ENCODE assay signal across 14 cellular contexts in the genomic region with DNA sequence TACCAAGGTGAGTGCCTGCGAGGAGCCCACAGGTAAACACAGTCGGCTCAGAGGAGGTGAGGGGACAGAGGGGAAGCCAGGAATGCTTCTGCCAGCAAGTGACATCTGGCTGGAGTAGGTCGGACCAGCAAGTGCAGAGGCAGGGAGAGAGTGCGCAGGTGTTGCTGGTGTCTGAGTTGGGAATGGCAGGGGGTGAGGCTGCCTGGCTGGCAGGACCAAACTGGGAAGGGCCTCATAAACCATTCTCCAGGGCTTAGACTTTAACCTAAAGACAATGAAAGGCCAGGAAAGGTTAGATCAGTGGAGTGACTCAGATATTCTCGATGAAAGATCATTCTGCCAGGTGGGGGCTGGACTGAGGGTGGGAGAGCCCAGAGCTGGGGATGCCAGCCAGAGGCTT.
DNase-seq lines count a peak whose midpoint lies in the region; ATAC-seq and TF ChIP-seq lines count a peak whose summit lies in the region.
"Had no signal": no experiment of that assay in that cellular context is flagged by ENCODE, and none has a peak within 500 bp of the region (broad histone marks: within the 10 kb centered on the region; RNA-seq: fewer than 3 reads in every experiment).

No MANE protein-coding gene starts in this region.

- intact Hi-C loops in naive thymus-derived CD4-positive, alpha-beta T cell (cut with micrococcal nuclease) = no loop called here
- intact Hi-C loops in lower leg skin (cut with DNase I; ENCODE audit: low total_unique reads) = no loop called here

- H3K4me1 ChIP-seq in RWPE2 (ENCODE audit: insufficient read depth, poor library complexity, severe bottlenecking) = peaks cover 58% of the 10 kb centered on the region
- H3K4me1 ChIP-seq in hepatocyte (ENCODE audit: insufficient read depth) = peaks cover 75% of the 10 kb centered on the region
- no peaks in the 10 kb centered on the region for H3K4me1 ChIP-seq in naive thymus-derived CD4-positive, alpha-beta T cell (ENCODE audit: control insufficient read depth in 2 of 2, insufficient read depth in 2 of 2, low read length in 2 of 2)

- peak; percentile 66 for ATAC-seq in RWPE2 (ENCODE audit: low read depth)
- no peak for ATAC-seq in stimulated activated naive B cell treated with anti-CD40 and anti-IgM and Interleukin-4, amounts not matched to agents 10 μg/mL and 1 μg/mL and 100 μg/mL, for 72 hours (replicated peaks)
- ATAC-seq in naive thymus-derived CD4-positive, alpha-beta T cell = no peak

- DNase-seq in activated CD4-positive, alpha-beta T cell treated with anti-CD3 and anti-CD28 coated beads, Interleukin-2, amount 10 ng/mL, durations not matched to agents 7 days and 5 days = no peak
- DNase-seq in activated CD4-positive, alpha-beta T cell treated with anti-CD3 and anti-CD28 coated beads for 48 hours = no peak
- DNase-seq in RWPE2 (ENCODE audit: low spot score) = no peak
- DNase-seq in hepatocyte (ENCODE audit: low spot score) = peak; percentile 63
- no peak for DNase-seq in stimulated activated naive B cell treated with anti-CD40 and anti-IgM and Interleukin-4, amounts not matched to agents 10 μg/mL and 1 μg/mL and 100 μg/mL, for 72 hours
- DNase-seq in naive thymus-derived CD4-positive, alpha-beta T cell = no peak
- DNase-seq in lower leg skin (ENCODE audit: low spot score in 2 of 2) = no peak
- no peak for DNase-seq in cortex of kidney (lab: John Stamatoyannopoulos, UW)
- DNase-seq: ACHN, IMR-90, NCI-H1105 treated with DMSO at 0.1 percent for 48 hours, NCI-H524 treated with DMSO at 0.1 percent for 48 hours, T1000 had no signal

- H3K4me1 Mint-ChIP-seq in activated CD4-positive, alpha-beta T cell treated with anti-CD3 and anti-CD28 coated beads, Interleukin-2, amount 10 ng/mL, durations not matched to agents 7 days and 5 days = peaks cover under 1% of the 10 kb centered on the region
- peaks cover 24 to 31% of the 10 kb centered on the region in 2 donors for H3K4me1 Mint-ChIP-seq in stimulated activated naive B cell treated with anti-CD40 and anti-IgM and Interleukin-4, amounts not matched to agents 10 μg/mL and 1 μg/mL and 100 μg/mL, for 72 hours
- peaks cover 0 to 20% (median 6%) of the 10 kb centered on the region in 7 donors for H3K4me1 Mint-ChIP-seq in naive thymus-derived CD4-positive, alpha-beta T cell

- no peak overlapping the region for H3K4me3 Mint-ChIP-seq in activated CD4-positive, alpha-beta T cell treated with anti-CD3 and anti-CD28 coated beads, Interleukin-2, amount 10 ng/mL, durations not matched to agents 7 days and 5 days
- no peak overlapping the region for H3K4me3 Mint-ChIP-seq in stimulated activated naive B cell treated with anti-CD40 and anti-IgM and Interleukin-4, amounts not matched to agents 10 μg/mL and 1 μg/mL and 100 μg/mL, for 72 hours
- H3K4me3 Mint-ChIP-seq in naive thymus-derived CD4-positive, alpha-beta T cell = no peak overlapping the region
- H3K4me3 Mint-ChIP-seq: activated naive CD8-positive, alpha-beta T cell had no signal

- no peaks in the 10 kb centered on the region for H3K9me2 ChIP-seq in hepatocyte (replicated peaks; ENCODE audit: insufficient read depth)

- H3K27ac ChIP-seq in RWPE2 (ENCODE audit: poor library complexity, severe bottlenecking) = peak overlapping the region; percentile 99
- peak overlapping the region; percentile 99 for H3K27ac ChIP-seq in hepatocyte
- no peak overlapping the region for H3K27ac ChIP-seq in naive thymus-derived CD4-positive, alpha-beta T cell (ENCODE audit: low read depth, low read length)

- POLR2A ChIA-PET in activated CD4-positive, alpha-beta T cell treated with anti-CD3 and anti-CD28 coated beads, Interleukin-2, amount 10 ng/mL, durations not matched to agents 7 days and 5 days (lab: Charles Lee) = no interaction called here
- POLR2A ChIA-PET in naive thymus-derived CD4-positive, alpha-beta T cell (lab: Charles Lee) = no interaction called here

- no peak overlapping the region for H2AFZ ChIP-seq in hepatocyte

- CTCF ChIA-PET in activated CD4-positive, alpha-beta T cell treated with anti-CD3 and anti-CD28 coated beads, Interleukin-2, amount 10 ng/mL, durations not matched to agents 7 days and 5 days (lab: Charles Lee) = no interaction called here
- CTCF ChIA-PET in naive thymus-derived CD4-positive, alpha-beta T cell (lab: Charles Lee) = no interaction called here

- no peaks in the 10 kb centered on the region for H4K20me1 ChIP-seq in hepatocyte (ENCODE audit: insufficient read depth, poor library complexity, severe bottlenecking)

- TF ChIP-seq POLR2A in lower leg skin (IDR thresholded peaks at IDR 0.05) = no peak

- H3K27me3 Mint-ChIP-seq in activated CD4-positive, alpha-beta T cell treated with anti-CD3 and anti-CD28 coated beads, Interleukin-2, amount 10 ng/mL, durations not matched to agents 7 days and 5 days = no peaks in the 10 kb centered on the region
- H3K27me3 Mint-ChIP-seq in stimulated activated naive B cell treated with anti-CD40 and anti-IgM and Interleukin-4, amounts not matched to agents 10 μg/mL and 1 μg/mL and 100 μg/mL, for 72 hours = no peaks in the 10 kb centered on the region
- no peaks in the 10 kb centered on the region for H3K27me3 Mint-ChIP-seq in naive thymus-derived CD4-positive, alpha-beta T cell
- H3K27me3 Mint-ChIP-seq: activated naive CD8-positive, alpha-beta T cell had no signal

- H3K4me2 ChIP-seq in hepatocyte = no peak overlapping the region

- peaks cover 17% of the 10 kb centered on the region for H3K36me3 ChIP-seq in RWPE2 (ENCODE audit: low read depth)
- no peaks in the 10 kb centered on the region for H3K36me3 ChIP-seq in hepatocyte (replicated peaks; ENCODE audit: insufficient read depth, low read depth)
- H3K36me3 ChIP-seq in naive thymus-derived CD4-positive, alpha-beta T cell (ENCODE audit: control insufficient read depth in 2 of 3, insufficient read depth in 3 of 3, low read length in 3 of 3) = peaks cover 0 to 5% (median 0%) of the 10 kb centered on the region in 3 experiments

- H3K27ac Mint-ChIP-seq in activated CD4-positive, alpha-beta T cell treated with anti-CD3 and anti-CD28 coated beads, Interleukin-2, amount 10 ng/mL, durations not matched to agents 7 days and 5 days = peak overlapping the region; percentile 21
- peak overlapping the region; percentile 63 for H3K27ac Mint-ChIP-seq in stimulated activated naive B cell treated with anti-CD40 and anti-IgM and Interleukin-4, amounts not matched to agents 10 μg/mL and 1 μg/mL and 100 μg/mL, for 72 hours
- no peak overlapping the region for H3K27ac Mint-ChIP-seq in naive thymus-derived CD4-positive, alpha-beta T cell
- H3K27ac Mint-ChIP-seq: activated naive CD8-positive, alpha-beta T cell had no signal

- H3K9me3 Mint-ChIP-seq in activated CD4-positive, alpha-beta T cell treated with anti-CD3 and anti-CD28 coated beads, Interleukin-2, amount 10 ng/mL, durations not matched to agents 7 days and 5 days = no peaks in the 10 kb centered on the region
- H3K9me3 Mint-ChIP-seq in stimulated activated naive B cell treated with anti-CD40 and anti-IgM and Interleukin-4, amounts not matched to agents 10 μg/mL and 1 μg/mL and 100 μg/mL, for 72 hours = no peaks in the 10 kb centered on the region
- no peaks in the 10 kb centered on the region for H3K9me3 Mint-ChIP-seq in naive thymus-derived CD4-positive, alpha-beta T cell

- H3K27me3 ChIP-seq in RWPE2 (ENCODE audit: insufficient read depth, poor library complexity, severe bottlenecking) (no peaks in the 10 kb centered on the region), hepatocyte (no peaks in the 10 kb centered on the region)
- no peaks in the 10 kb centered on the region for H3K27me3 ChIP-seq in naive thymus-derived CD4-positive, alpha-beta T cell (ENCODE audit: control insufficient read depth in 2 of 2, insufficient read depth in 2 of 2, low read length in 2 of 2)

- H3K79me2 ChIP-seq in hepatocyte = peaks cover 25% of the 10 kb centered on the region

- peaks cover 2% of the 10 kb centered on the region for H3K36me3 Mint-ChIP-seq in activated CD4-positive, alpha-beta T cell treated with anti-CD3 and anti-CD28 coated beads, Interleukin-2, amount 10 ng/mL, durations not matched to agents 7 days and 5 days (ENCODE audit: low read depth)
- H3K36me3 Mint-ChIP-seq in stimulated activated naive B cell treated with anti-CD40 and anti-IgM and Interleukin-4, amounts not matched to agents 10 μg/mL and 1 μg/mL and 100 μg/mL, for 72 hours = peaks cover 18 to 25% of the 10 kb centered on the region in 2 donors
- H3K36me3 Mint-ChIP-seq in naive thymus-derived CD4-positive, alpha-beta T cell = peaks cover 0 to 13% (median 0%) of the 10 kb centered on the region in 5 donors

- H3K4me3 ChIP-seq in RWPE2 (ENCODE audit: severe bottlenecking) (no peak overlapping the region), hepatocyte (no peak overlapping the region), lower leg skin (ENCODE audit: low read depth, poor library complexity, severe bottlenecking) (no peak overlapping the region)
- no peak overlapping the region for H3K4me3 ChIP-seq in naive thymus-derived CD4-positive, alpha-beta T cell (ENCODE audit: low read length)

- TF ChIP-seq CTCF in RWPE2 (IDR thresholded peaks at IDR 0.05; ENCODE audit: poor library complexity, severe bottlenecking) (no peak), hepatocyte (IDR thresholded peaks at IDR 0.05; ENCODE audit: poor library complexity) (no peak), lower leg skin (IDR thresholded peaks at IDR 0.05) (no peak)

- WGBS in hepatocyte (ENCODE audit: low lambda C conversion rate, missing lambda C conversion rate) = 53% methylated on average over 5 of the region's 5 CpGs
- 76 to 85% methylated on average over 5 of the region's 5 CpGs for WGBS in lower leg skin, 2 donors

- no peaks in the 10 kb centered on the region for H3K9me3 ChIP-seq in RWPE2 (ENCODE audit: severe bottlenecking)
- H3K9me3 ChIP-seq in hepatocyte (ENCODE audit: low read depth) = no peaks in the 10 kb centered on the region
- H3K9me3 ChIP-seq in naive thymus-derived CD4-positive, alpha-beta T cell (ENCODE audit: control insufficient read depth in 2 of 3, low read length in 3 of 3) = no peaks in the 10 kb centered on the region

Comparison
In these comparisons a context has a peak if more than half of its experiments do, and no peak if none do; other contexts are left out.
1. H3K27ac Mint-ChIP-seq: peak in activated CD4-positive, alpha-beta T cell treated with anti-CD3 and anti-CD28 coated beads, Interleukin-2, amount 10 ng/mL, durations not matched to agents 7 days and 5 days (single experiment) and stimulated activated naive B cell treated with anti-CD40 and anti-IgM and Interleukin-4, amounts not matched to agents 10 μg/mL and 1 μg/mL and 100 μg/mL, for 72 hours (single experiment); none in naive thymus-derived CD4-positive, alpha-beta T cell (0 of 9).